In the genomic region with DNA sequence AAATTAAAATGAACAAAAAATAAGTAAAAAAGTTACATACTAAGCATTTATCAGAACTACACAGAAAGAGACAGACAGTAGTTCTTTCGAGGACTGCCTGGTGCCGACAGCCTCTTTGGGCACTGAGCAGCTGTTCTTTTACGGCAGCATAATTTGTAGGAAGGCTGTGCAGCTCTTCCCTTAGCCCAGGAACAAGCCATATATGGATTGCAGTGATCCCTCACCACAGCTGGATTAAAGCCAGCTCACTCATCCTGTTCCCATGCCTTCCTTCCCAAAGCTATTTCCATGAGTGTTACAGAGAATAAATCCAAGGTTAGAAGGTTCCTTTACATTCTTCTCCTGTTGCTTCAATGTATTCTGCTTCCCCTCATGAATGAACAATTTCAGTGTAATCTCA, we compare ENCODE assay signal across 10 cellular contexts.
DNase-seq lines count a peak whose midpoint lies in the region; ATAC-seq lines count a peak whose summit lies in the region.
"Had no signal": no experiment of that assay in that cellular context is flagged by ENCODE, and none has a peak within 500 bp of the region (broad histone marks: within the 10 kb centered on the region; RNA-seq: fewer than 3 reads in every experiment).

No MANE protein-coding gene starts in this region.

- ATAC-seq in HG02973 (IDR thresholded peaks at IDR 0.05; ENCODE audit: unreplicated experiment) (no peak), GM21528 (IDR thresholded peaks at IDR 0.05; ENCODE audit: low FRiP score, unreplicated experiment) (no peak)
- ATAC-seq: naive thymus-derived CD4-positive, alpha-beta T cell had no signal

- peak; percentile 34 for DNase-seq in NCI-H82 (lab: John Stamatoyannopoulos, UW)
- no peak for DNase-seq in NCI-H82 treated with DMSO at 0.1 percent for 48 hours (lab: John Stamatoyannopoulos, UW; ENCODE audit: unreplicated experiment)
- DNase-seq in amniotic stem cell (lab: John Stamatoyannopoulos, UW), result peak; percentile 69
- peak; percentile 95 for DNase-seq in kidney glomerular epithelial cell (lab: John Stamatoyannopoulos, UW)
- DNase-seq in activated CD8-positive, alpha-beta memory T cell treated with anti-CD3 and anti-CD28 coated beads, Interleukin-2, amount 50 U/mL, for 48 hours, result no peak
- DNase-seq in posterior vena cava (ENCODE audit: low spot score), result no peak
- DNase-seq: AML-193; naive thymus-derived CD4-positive, alpha-beta T cell had no signal

- intact Hi-C loops in posterior vena cava (cut with DNase I), result no loop called here

Comparison
In these comparisons a context has a peak if more than half of its experiments do, and no peak if none do; other contexts are left out.
1. DNase-seq: peak in NCI-H82 (single experiment), amniotic stem cell (single experiment) and kidney glomerular epithelial cell (single experiment); none in NCI-H82 treated with DMSO at 0.1 percent for 48 hours (single experiment), activated CD8-positive, alpha-beta memory T cell treated with anti-CD3 and anti-CD28 coated beads, Interleukin-2, amount 50 U/mL, for 48 hours (single experiment) and posterior vena cava (single experiment).